In genomic region chr6:13493147-13493546, GRCh38 we compare ENCODE assay signal across 29 cellular contexts.
"Had no signal": no experiment of that assay in that cellular context is flagged by ENCODE, and none has a peak within 500 bp of the region (broad histone marks: within the 10 kb centered on the region; RNA-seq: fewer than 3 reads in every experiment).

No MANE protein-coding gene starts in this region.

- H3K9me3 Mint-ChIP-seq: stimulated activated effector memory CD8-positive, alpha-beta T cell treated with anti-CD3 and anti-CD28 coated beads, Interleukin-12 subunit alpha, Interleukin-12 subunit beta, amount 100 ng/mL, for 72 hours; stimulated activated memory B cell treated with anti-CD40 and anti-IgM and Interleukin-4, amounts not matched to agents 10 μg/mL and 1 μg/mL and 100 μg/mL, for 72 hours; stimulated activated naive B cell treated with anti-CD40 and anti-IgM and Interleukin-4, amounts not matched to agents 10 μg/mL and 1 μg/mL and 100 μg/mL, for 72 hours; stimulated activated naive CD8-positive, alpha-beta T cell treated with anti-CD3 and anti-CD28 coated beads, Interleukin-15, amount 100 ng/mL, for 72 hours; stimulated activated naive CD8-positive, alpha-beta T cell treated with anti-CD3 and anti-CD28 coated beads, Interleukin-15, Interleukin-2, amounts not matched to agents 100 ng/mL and 50 ng/mL, for 24 hours; type B pancreatic cell had no signal

- FAIRE-seq: urothelium cell line had no signal

- H3K4me3 Mint-ChIP-seq: stimulated activated effector memory CD8-positive, alpha-beta T cell treated with anti-CD3 and anti-CD28 coated beads, Interleukin-12 subunit alpha, Interleukin-12 subunit beta, amount 100 ng/mL, for 72 hours; stimulated activated memory B cell treated with anti-CD40 and anti-IgM and Interleukin-4, amounts not matched to agents 10 μg/mL and 1 μg/mL and 100 μg/mL, for 72 hours; stimulated activated naive B cell treated with anti-CD40 and anti-IgM and Interleukin-4, amounts not matched to agents 10 μg/mL and 1 μg/mL and 100 μg/mL, for 72 hours; stimulated activated naive CD8-positive, alpha-beta T cell treated with anti-CD3 and anti-CD28 coated beads, Interleukin-15, amount 100 ng/mL, for 72 hours; stimulated activated naive CD8-positive, alpha-beta T cell treated with anti-CD3 and anti-CD28 coated beads, Interleukin-15, Interleukin-2, amounts not matched to agents 100 ng/mL and 50 ng/mL, for 24 hours; type B pancreatic cell had no signal

- H3K27me3 Mint-ChIP-seq: stimulated activated memory B cell treated with anti-CD40 and anti-IgM and Interleukin-4, amounts not matched to agents 10 μg/mL and 1 μg/mL and 100 μg/mL, for 72 hours; stimulated activated naive B cell treated with anti-CD40 and anti-IgM and Interleukin-4, amounts not matched to agents 10 μg/mL and 1 μg/mL and 100 μg/mL, for 72 hours had no signal

- DNase-seq: stimulated activated CD4-positive, alpha-beta T cell treated with anti-CD3 and anti-CD28 coated beads, Interleukin-2, amount 100 ng/mL, for 48 hours; stimulated activated CD4-positive, alpha-beta T cell treated with anti-CD3 and anti-CD28 coated beads, Interleukin-4, amount 100 ng/mL, for 1 hour; stimulated activated CD4-positive, alpha-beta T cell treated with anti-CD3 and anti-CD28 coated beads, Interleukin-4, amount 100 ng/mL, for 24 hours; stimulated activated CD4-positive, alpha-beta T cell treated with anti-CD3 and anti-CD28 coated beads, Interleukin-4, amount 100 ng/mL, for 4 hours; stimulated activated CD8-positive, alpha-beta memory T cell treated with anti-CD3 and anti-CD28 coated beads, Interleukin-4, amount 100 ng/mL, for 48 hours; stimulated activated naive B cell treated with anti-CD40 and anti-IgM and Interleukin-4, amounts not matched to agents 10 μg/mL and 1 μg/mL and 100 μg/mL, for 72 hours; stimulated activated naive CD4-positive, alpha-beta T cell; stimulated activated naive CD4-positive, alpha-beta T cell treated with Interleukin-2 at 50 U/mL for 16 hours; stimulated activated naive CD8-positive, alpha-beta T cell treated with anti-CD3 and anti-CD28 coated beads, Interleukin-15, amount 100 ng/mL, for 72 hours; stimulated activated naive CD8-positive, alpha-beta T cell treated with anti-CD3 and anti-CD28 coated beads, Interleukin-15, Interleukin-2, amounts not matched to agents 100 U/mL and 50 U/mL, for 24 hours; stomach; substantia nigra; testis; thyroid gland; tibial artery; transverse colon; trophoblast cell; upper lobe of left lung; upper lobe of right lung; uterus had no signal

- H3K9me3 ChIP-seq: stomach, suprapubic skin, testis, thoracic aorta, thyroid gland, tibial artery, tibial nerve, transverse colon, upper lobe of left lung, upper lobe of right lung, uterus, vagina had no signal

- H3K36me3 Mint-ChIP-seq: stimulated activated effector memory CD8-positive, alpha-beta T cell treated with anti-CD3 and anti-CD28 coated beads, Interleukin-12 subunit alpha, Interleukin-12 subunit beta, amount 100 ng/mL, for 72 hours; stimulated activated memory B cell treated with anti-CD40 and anti-IgM and Interleukin-4, amounts not matched to agents 10 μg/mL and 1 μg/mL and 100 μg/mL, for 72 hours; stimulated activated naive B cell treated with anti-CD40 and anti-IgM and Interleukin-4, amounts not matched to agents 10 μg/mL and 1 μg/mL and 100 μg/mL, for 72 hours; type B pancreatic cell had no signal

- ATAC-seq: stimulated activated effector memory CD8-positive, alpha-beta T cell treated with anti-CD3 and anti-CD28 coated beads, Interleukin-12 subunit alpha, Interleukin-12 subunit beta, amount 100 ng/mL, for 72 hours; stimulated activated memory B cell treated with anti-CD40 and anti-IgM and Interleukin-4, amounts not matched to agents 10 μg/mL and 1 μg/mL and 100 μg/mL, for 72 hours; stimulated activated naive B cell treated with anti-CD40 and anti-IgM and Interleukin-4, amounts not matched to agents 10 μg/mL and 1 μg/mL and 100 μg/mL, for 72 hours; stimulated activated naive CD8-positive, alpha-beta T cell treated with anti-CD3 and anti-CD28 coated beads, Interleukin-15, amount 100 ng/mL, for 72 hours; stimulated activated naive CD8-positive, alpha-beta T cell treated with anti-CD3 and anti-CD28 coated beads, Interleukin-15, Interleukin-2, amounts not matched to agents 100 U/mL and 50 U/mL, for 24 hours; upper lobe of right lung had no signal

- H3K27me3 ChIP-seq: stomach, suprapubic skin, testis, thyroid gland, tibial artery, tibial nerve, transverse colon, upper lobe of left lung, upper lobe of right lung, uterus, vagina had no signal

- H3K27ac ChIP-seq: stomach, suprapubic skin, testis, thoracic aorta, thyroid gland, tibial artery, tibial nerve, transverse colon, upper lobe of left lung, upper lobe of right lung, uterus, vagina had no signal

- H3K27ac Mint-ChIP-seq: stimulated activated effector memory CD8-positive, alpha-beta T cell treated with anti-CD3 and anti-CD28 coated beads, Interleukin-12 subunit alpha, Interleukin-12 subunit beta, amount 100 ng/mL, for 72 hours; stimulated activated memory B cell treated with anti-CD40 and anti-IgM and Interleukin-4, amounts not matched to agents 10 μg/mL and 1 μg/mL and 100 μg/mL, for 72 hours; stimulated activated naive B cell treated with anti-CD40 and anti-IgM and Interleukin-4, amounts not matched to agents 10 μg/mL and 1 μg/mL and 100 μg/mL, for 72 hours; stimulated activated naive CD8-positive, alpha-beta T cell treated with anti-CD3 and anti-CD28 coated beads, Interleukin-15, amount 100 ng/mL, for 72 hours; stimulated activated naive CD8-positive, alpha-beta T cell treated with anti-CD3 and anti-CD28 coated beads, Interleukin-15, Interleukin-2, amounts not matched to agents 100 ng/mL and 50 ng/mL, for 24 hours; type B pancreatic cell had no signal

- H3K36me3 ChIP-seq: stomach, suprapubic skin, thoracic aorta, thyroid gland, tibial artery, tibial nerve, transverse colon, upper lobe of left lung, upper lobe of right lung, uterus, vagina had no signal

- H3K4me1 ChIP-seq: testis had no signal

- H3K4me3 ChIP-seq: stomach, suprapubic skin, testis, thoracic aorta, thyroid gland, tibial artery, tibial nerve, transverse colon, upper lobe of left lung, upper lobe of right lung, uterus, vagina had no signal
